1 cellular context compared by ENCODE assay signal in the genomic region with DNA sequence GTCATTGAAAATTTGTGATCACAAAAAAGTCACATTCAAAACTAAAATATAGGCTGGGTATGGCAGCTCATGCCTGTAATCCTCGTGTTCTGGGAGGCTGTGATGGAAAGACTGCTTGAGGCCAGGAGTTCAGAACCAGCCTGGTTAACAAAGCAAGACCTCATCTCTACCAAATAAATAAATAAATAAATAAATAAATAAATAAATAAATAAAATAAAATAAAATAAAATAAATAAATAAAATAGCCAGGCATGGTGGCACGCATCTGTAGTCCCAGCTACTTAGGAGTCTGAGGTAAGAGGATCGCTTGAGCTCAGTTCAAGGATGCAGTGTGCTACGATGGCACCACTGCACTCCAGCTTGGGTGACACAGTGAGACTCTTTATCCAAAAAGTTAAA.
TF ChIP-seq lines count a peak whose summit lies in the region.

No MANE protein-coding gene starts in this region.

TF ChIP-seq in HEK293, 187 proteins besides CTCF, POLR2A, EP300 and RAD21 (continued from another document):
- peak; percentile 29; the same call in 1 of the 2 replicates for TF ChIP-seq ZNF623 (tag by site-specific recombination; IDR thresholded peaks at IDR 0.05)
- TF ChIP-seq ZBTB8A (tag by site-specific recombination; IDR thresholded peaks at IDR 0.05): 0 out of 2 replicates have a peak, but pooled peaks have one; percentile 24
- TF ChIP-seq, protein P1, sequence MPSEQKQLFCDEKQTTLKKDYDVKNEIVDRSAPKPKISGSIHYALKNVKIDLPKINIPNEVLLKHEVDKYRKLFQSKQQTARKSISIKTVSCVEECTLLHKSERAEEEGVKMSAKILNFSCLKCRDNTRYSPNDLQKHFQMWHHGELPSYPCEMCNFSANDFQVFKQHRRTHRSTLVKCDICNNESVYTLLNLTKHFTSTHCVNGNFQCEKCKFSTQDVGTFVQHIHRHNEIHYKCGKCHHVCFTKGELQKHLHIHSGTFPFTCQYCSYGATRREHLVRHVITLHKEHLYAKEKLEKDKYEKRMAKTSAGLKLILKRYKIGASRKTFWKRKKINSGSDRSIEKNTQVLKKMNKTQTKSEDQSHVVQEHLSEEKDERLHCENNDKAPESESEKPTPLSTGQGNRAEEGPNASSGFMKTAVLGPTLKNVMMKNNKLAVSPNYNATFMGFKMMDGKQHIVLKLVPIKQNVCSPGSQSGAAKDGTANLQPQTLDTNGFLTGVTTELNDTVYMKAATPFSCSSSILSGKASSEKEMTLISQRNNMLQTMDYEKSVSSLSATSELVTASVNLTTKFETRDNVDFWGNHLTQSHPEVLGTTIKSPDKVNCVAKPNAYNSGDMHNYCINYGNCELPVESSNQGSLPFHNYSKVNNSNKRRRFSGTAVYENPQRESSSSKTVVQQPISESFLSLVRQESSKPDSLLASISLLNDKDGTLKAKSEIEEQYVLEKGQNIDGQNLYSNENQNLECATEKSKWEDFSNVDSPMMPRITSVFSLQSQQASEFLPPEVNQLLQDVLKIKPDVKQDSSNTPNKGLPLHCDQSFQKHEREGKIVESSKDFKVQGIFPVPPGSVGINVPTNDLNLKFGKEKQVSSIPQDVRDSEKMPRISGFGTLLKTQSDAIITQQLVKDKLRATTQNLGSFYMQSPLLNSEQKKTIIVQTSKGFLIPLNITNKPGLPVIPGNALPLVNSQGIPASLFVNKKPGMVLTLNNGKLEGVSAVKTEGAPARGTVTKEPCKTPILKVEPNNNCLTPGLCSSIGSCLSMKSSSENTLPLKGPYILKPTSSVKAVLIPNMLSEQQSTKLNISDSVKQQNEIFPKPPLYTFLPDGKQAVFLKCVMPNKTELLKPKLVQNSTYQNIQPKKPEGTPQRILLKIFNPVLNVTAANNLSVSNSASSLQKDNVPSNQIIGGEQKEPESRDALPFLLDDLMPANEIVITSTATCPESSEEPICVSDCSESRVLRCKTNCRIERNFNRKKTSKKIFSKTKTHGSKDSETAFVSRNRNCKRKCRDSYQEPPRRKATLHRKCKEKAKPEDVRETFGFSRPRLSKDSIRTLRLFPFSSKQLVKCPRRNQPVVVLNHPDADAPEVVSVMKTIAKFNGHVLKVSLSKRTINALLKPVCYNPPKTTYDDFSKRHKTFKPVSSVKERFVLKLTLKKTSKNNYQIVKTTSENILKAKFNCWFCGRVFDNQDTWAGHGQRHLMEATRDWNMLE (tag by site-specific recombination; conservative IDR thresholded peaks at IDR 0.05; ENCODE audit: low read depth): peak; percentile 70; the same call in 1 of the 2 replicates
- TF ChIP-seq ZNF555 (tag by site-specific recombination; conservative IDR thresholded peaks at IDR 0.05): peak; percentile 24
- peak; percentile 44 for TF ChIP-seq ZNF426 (tag by site-specific recombination; IDR thresholded peaks at IDR 0.05)
- peak; percentile 69; the same call in 1 of the 2 replicates for TF ChIP-seq ZNF394 (tag by site-specific recombination; IDR thresholded peaks at IDR 0.05; ENCODE audit: borderline replicate concordance)
TF ChIP-seq in HEK293: peak in this region for 9.
